9 cellular contexts compared by ENCODE assay signal in the genomic region with DNA sequence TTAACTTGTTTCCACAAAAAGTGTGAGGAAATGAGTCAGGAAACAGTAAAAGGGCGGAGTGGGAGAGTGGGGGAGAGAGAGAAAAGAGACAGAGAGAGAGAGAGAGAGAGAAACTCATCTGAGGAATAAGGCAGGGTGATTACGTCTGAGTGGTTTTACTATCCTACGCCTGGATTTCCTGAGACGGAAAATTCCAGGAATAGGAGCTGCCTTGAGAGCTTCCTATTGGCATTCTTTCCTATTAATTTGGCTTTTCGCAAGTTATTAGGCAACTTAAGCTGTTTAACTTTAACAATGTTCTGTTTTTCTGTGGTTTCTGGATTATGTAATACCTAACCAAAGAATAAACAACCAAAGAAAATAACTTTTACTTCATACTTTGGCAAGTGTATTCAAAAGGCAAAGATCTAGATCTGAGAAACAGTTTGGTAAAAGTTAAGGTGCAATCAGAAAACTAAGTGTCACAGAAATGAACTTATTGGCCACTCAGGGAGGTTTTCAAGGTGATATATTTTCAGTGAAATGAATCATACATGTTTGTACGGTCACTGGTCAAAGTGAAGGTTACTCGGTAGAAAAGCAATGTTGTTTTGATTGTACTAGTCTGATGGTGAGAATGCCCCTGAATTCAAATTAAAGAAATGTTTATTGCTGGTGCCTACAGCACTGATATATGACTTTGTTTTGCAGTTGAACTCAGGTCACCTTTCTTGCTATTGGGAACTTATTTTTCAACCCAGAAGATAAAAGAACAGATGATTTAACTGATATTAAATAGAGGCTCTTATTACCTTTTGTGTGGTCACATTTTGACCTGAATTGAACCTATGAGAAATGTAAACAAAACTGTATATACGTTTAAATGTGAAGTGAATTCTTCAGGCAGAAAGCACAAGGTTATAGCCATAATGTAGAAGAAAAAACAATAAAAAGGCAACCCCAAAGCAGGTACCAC. TPM values are rescaled to one million over a fixed set of nuclear protein-coding genes. Genes with fewer than 3 reads are reported as not detected.
A peak's percentile ranks its signal among the peaks of the same experiment; 100 is the strongest.
DNase-seq lines count a peak whose midpoint lies in the region; ATAC-seq and TF ChIP-seq lines count a peak whose summit lies in the region.
"Had no signal": no experiment of that assay in that cellular context is flagged by ENCODE, and none has a peak within 500 bp of the region (broad histone marks: within the 10 kb centered on the region; RNA-seq: fewer than 3 reads in every experiment).

No MANE protein-coding gene starts in this region.

- CTCF ChIA-PET in AG04449 (lab: Yijun Ruan, JAX) (interaction anchor here (1.2 kb wide), 1 partner anchor 14 kb away, joined by 3 read pairs; no protein-coding TSS in a partner anchor), IMR-90 (lab: Yijun Ruan, JAX) (interaction anchor here (0.6 to 1.1 kb wide), 2 partner anchors 10 to 60 kb away, joined by 3 to 4 read pairs; no protein-coding TSS in a partner anchor)
- CTCF ChIA-PET in activated CD8-positive, alpha-beta T cell treated with anti-CD3 and anti-CD28 coated beads, Interleukin-2, amount 10 ng/mL, durations not matched to agents 7 days and 5 days (lab: Charles Lee), result interaction anchor here (0.9 to 1.8 kb wide), 7 partner anchors 16 to 40 kb away, joined by 3 to 9 read pairs (median 5); a partner anchor contains a TSS

- no peak for TF ChIP-seq POLR2A in IMR-90 (IDR thresholded peaks at IDR 0.05; ENCODE audit: low read depth, low read length)
- no peak for TF ChIP-seq POLR2A in heart left ventricle (IDR thresholded peaks at IDR 0.05)

- H3K27me3 ChIP-seq in IMR-90 (ENCODE audit: control insufficient read depth, insufficient read depth, low read length) (no peaks in the 10 kb centered on the region; the same call in 1 of the 2 replicates), heart left ventricle (no peaks in the 10 kb centered on the region)

- peaks cover 11% of the 10 kb centered on the region for H3K36me3 Mint-ChIP-seq in activated CD8-positive, alpha-beta T cell treated with anti-CD3 and anti-CD28 coated beads, Interleukin-2, amount 10 ng/mL, durations not matched to agents 7 days and 5 days (ENCODE audit: low read depth)

- in situ Hi-C loops in IMR-90 (cut with MboI; ENCODE audit: low sequenced_read_pairs), result no loop called here

- H2AK5ac ChIP-seq in IMR-90 (ENCODE audit: low read depth, low read length), result no peak overlapping the region

- H4K8ac ChIP-seq in IMR-90 (ENCODE audit: low read depth in 2 of 2, low read length in 2 of 2), result no peak overlapping the region

- ATAC-seq in GM19043 (IDR thresholded peaks at IDR 0.05; ENCODE audit: low read depth, unreplicated experiment), result peak; percentile 63
- peak; percentile 76 for ATAC-seq in IMR-90 (ENCODE audit: low read depth)
- no peak for ATAC-seq in activated CD8-positive, alpha-beta T cell treated with anti-CD3 and anti-CD28 coated beads, Interleukin-2, amount 10 ng/mL, durations not matched to agents 7 days and 5 days
- peak; percentile 74 to 96 (median 95) for ATAC-seq in heart left ventricle
- no peak for ATAC-seq in HG03280 (IDR thresholded peaks at IDR 0.05; ENCODE audit: unreplicated experiment)

- no peak overlapping the region for H3K4ac ChIP-seq in IMR-90 (ENCODE audit: low read depth, low read length)

- H4K91ac ChIP-seq in IMR-90 (ENCODE audit: insufficient read depth, low read depth, low read length), result no peak overlapping the region

- WGBS in IMR-90 (ENCODE audit: extremely low coverage in 2 of 2, insufficient read length in 1 of 2), 2 experiments, result 53% methylated on average over 2 of the region's 8 CpGs; no CpG with 5 or more reads in 1 of the 2 experiments
- 35 to 45% (median 43%) methylated on average over 8 of the region's 8 CpGs for WGBS in heart left ventricle, 4 donors

- H2BK5ac ChIP-seq in IMR-90 (ENCODE audit: low read depth, low read length, poor library complexity, severe bottlenecking), result peak overlapping the region; percentile 58

- H3K79me1 ChIP-seq in IMR-90 (ENCODE audit: low read depth in 1 of 2, low read length in 2 of 2), result no peaks in the 10 kb centered on the region

- no peak overlapping the region for H2AFZ ChIP-seq in IMR-90 (replicated peaks; ENCODE audit: low read length, poor library complexity)

- H2BK20ac ChIP-seq in IMR-90 (ENCODE audit: low read depth, low read length), result no peak overlapping the region

- no peak overlapping the region for H3K14ac ChIP-seq in IMR-90 (replicated peaks; ENCODE audit: low read depth, low read length)

- H3K27ac ChIP-seq in IMR-90 (ENCODE audit: insufficient read depth, low read length) (peak overlapping the region; percentile 60; the same call in 1 of the 2 replicates), heart left ventricle (peak overlapping the region; percentile 33 to 91 (median 78)), skin epidermis (peak overlapping the region; percentile 33 to 88 (median 78)), caudate nucleus (ENCODE audit: low read depth, low read length) (no peak overlapping the region)

- H2AK9ac ChIP-seq in IMR-90 (replicated peaks; ENCODE audit: low read depth, low read length, poor library complexity), result no peak overlapping the region

- no peaks in the 10 kb centered on the region for H4K20me1 ChIP-seq in IMR-90 (ENCODE audit: insufficient read depth, low read length)

- no peaks in the 10 kb centered on the region; the same call in 1 of the 2 replicates for H3K9me3 ChIP-seq in IMR-90 (ENCODE audit: control insufficient read depth, insufficient read depth, low read length)
- peaks cover 0 to 3% (median 0%) of the 10 kb centered on the region in 12 donors for H3K9me3 ChIP-seq in heart left ventricle

- peaks cover 30% of the 10 kb centered on the region for H3K4me1 Mint-ChIP-seq in activated CD8-positive, alpha-beta T cell treated with anti-CD3 and anti-CD28 coated beads, Interleukin-2, amount 10 ng/mL, durations not matched to agents 7 days and 5 days (ENCODE audit: low read depth)

- H2BK120ac ChIP-seq in IMR-90 (ENCODE audit: low read depth, low read length), result no peak overlapping the region

- peak overlapping the region; percentile 42 for H3K4me3 Mint-ChIP-seq in activated CD8-positive, alpha-beta T cell treated with anti-CD3 and anti-CD28 coated beads, Interleukin-2, amount 10 ng/mL, durations not matched to agents 7 days and 5 days

- peak overlapping the region; percentile 50 for H3K18ac ChIP-seq in IMR-90 (ENCODE audit: low read depth, low read length)

- peaks cover 9% of the 10 kb centered on the region for H3K4me1 ChIP-seq in IMR-90 (ENCODE audit: control insufficient read depth, insufficient read depth, low read length)
- H3K4me1 ChIP-seq in heart left ventricle, result peaks cover 0 to 56% (median 13%) of the 10 kb centered on the region in 12 donors

- peak; percentile 59 for DNase-seq in AG04449 (ENCODE audit: low read depth, low spot score)
- peak; percentile 86 for DNase-seq in IMR-90
- DNase-seq in activated CD8-positive, alpha-beta T cell treated with anti-CD3 and anti-CD28 coated beads, Interleukin-2, amount 10 ng/mL, durations not matched to agents 7 days and 5 days, result no peak
- DNase-seq in heart left ventricle, result peak in 2 of 5 donors; percentile 27 to 52
- no peak for DNase-seq in caudate nucleus (lab: John Stamatoyannopoulos, UW)

- H3K4me3 ChIP-seq in AG04449 (ENCODE audit: low read depth, low read length) (no peak overlapping the region), IMR-90 (ENCODE audit: insufficient read depth, low read depth, low read length) (no peak overlapping the region), heart left ventricle (peak overlapping the region in 8 of 12 donors; percentile 0 to 35 (median 16)), skin epidermis (no peak overlapping the region)

- POLR2A ChIA-PET in AG04449 (lab: Yijun Ruan, JAX) (interaction anchor here (0.9 kb wide), 1 partner anchor 13 kb away, joined by 3 read pairs; no protein-coding TSS in a partner anchor), IMR-90 (lab: Charles Lee; ENCODE audit: unreplicated experiment) (no interaction called here)
- POLR2A ChIA-PET in activated CD8-positive, alpha-beta T cell treated with anti-CD3 and anti-CD28 coated beads, Interleukin-2, amount 10 ng/mL, durations not matched to agents 7 days and 5 days (lab: Charles Lee), result interaction anchor here (1.0 to 2.9 kb wide), 5 partner anchors 13 to 40 kb away, joined by 3 to 18 read pairs (median 4); a partner anchor contains a TSS

- peaks cover 6% of the 10 kb centered on the region for H3K9me3 Mint-ChIP-seq in activated CD8-positive, alpha-beta T cell treated with anti-CD3 and anti-CD28 coated beads, Interleukin-2, amount 10 ng/mL, durations not matched to agents 7 days and 5 days (ENCODE audit: insufficient read depth)

- H3K36me3 ChIP-seq in IMR-90 (ENCODE audit: control insufficient read depth, insufficient read depth, low read length), result no peaks in the 10 kb centered on the region
- no peaks in the 10 kb centered on the region for H3K36me3 ChIP-seq in heart left ventricle

- H3K9me1 ChIP-seq in IMR-90 (ENCODE audit: insufficient read depth, low read length), result peaks cover 3% of the 10 kb centered on the region; the same call in 1 of the 2 replicates

- H3K56ac ChIP-seq in IMR-90 (ENCODE audit: extremely low read depth, insufficient read depth, low read length), result no peak overlapping the region

- H3K4me2 ChIP-seq in IMR-90 (ENCODE audit: low read depth, low read length), result peak overlapping the region; percentile 78

- dilution Hi-C loops in IMR-90 (cut with HindIII; ENCODE audit: low sequenced_read_pairs, unreplicated experiment), result no loop called here

- H4K5ac ChIP-seq in IMR-90 (ENCODE audit: low read depth, low read length), result peak overlapping the region; percentile 49; the same call in 1 of the 2 replicates

- no peak overlapping the region for H3K23ac ChIP-seq in IMR-90 (ENCODE audit: low read depth, low read length)

- peak overlapping the region; percentile 21; the same call in 1 of the 2 replicates for H3K9ac ChIP-seq in IMR-90 (ENCODE audit: low read depth, low read length)

- no peak for TF ChIP-seq RAD21 in IMR-90 (IDR thresholded peaks at IDR 0.05; ENCODE audit: low read length)

- no peaks in the 10 kb centered on the region for H3K27me3 Mint-ChIP-seq in activated CD8-positive, alpha-beta T cell treated with anti-CD3 and anti-CD28 coated beads, Interleukin-2, amount 10 ng/mL, durations not matched to agents 7 days and 5 days (ENCODE audit: low read depth)

- intact Hi-C loops in IMR-90 (cut with micrococcal nuclease), result loop anchor here (1.0 kb wide), 1 partner anchor 73 kb away; no protein-coding TSS in a partner anchor
- intact Hi-C loops in heart left ventricle (cut with DNase I), result loop anchor here in 1 of 10 donors (2.0 kb wide), 1 partner anchor 22 kb away; no protein-coding TSS in a partner anchor

- TF ChIP-seq CTCF in AG04449 (IDR thresholded peaks at IDR 0.05; ENCODE audit: insufficient read depth, low read length, missing control alignments) (no peak), IMR-90 (conservative IDR thresholded peaks at IDR 0.05; ENCODE audit: low read depth, low read length) (no peak), heart left ventricle (IDR thresholded peaks at IDR 0.05) (no peak)

- H2BK15ac ChIP-seq in IMR-90 (ENCODE audit: low read depth, low read length), result no peak overlapping the region; the same call in 2 of the 3 replicates

- BruUV-seq in IMR-90 (replicated peaks; lab: Mats Ljungman, UMichigan), result no TSS peak

- H3K27ac Mint-ChIP-seq in activated CD8-positive, alpha-beta T cell treated with anti-CD3 and anti-CD28 coated beads, Interleukin-2, amount 10 ng/mL, durations not matched to agents 7 days and 5 days, result peak overlapping the region; percentile 69

RNA-seq across cellular contexts. Expression of a gene that starts 39.9 kb away (rescaled TPM):
- 1.1 and 1.3 TPM in 2 replicates for total RNA-seq in IMR-90 (2012; rRNA removed)
- 0.63 and 0.79 TPM in 2 replicates for polyA plus RNA-seq in IMR-90 (2012; rRNA removed)
- polyA plus RNA-seq in IMR-90 (2012; cell fraction: cytosol; rRNA removed), result 0.62 and 0.92 TPM in 2 replicates
- 0.30 and 0.40 TPM in 2 replicates for polyA plus RNA-seq in IMR-90 (2012; cell fraction: nucleus; rRNA removed; ENCODE audit: low replicate concordance)
- total RNA-seq in activated CD8-positive, alpha-beta T cell treated with anti-CD3 and anti-CD28 coated beads, Interleukin-2, amount 10 ng/mL, durations not matched to agents 7 days and 5 days, result 100 to 1,000 TPM; 106 to 108 TPM
- 10 to 100 TPM in 8 of 9 donors, 1 to 10 TPM in 1; 7.0 to 80.4 (median 22.4) TPM for total RNA-seq in heart left ventricle
- polyA plus RNA-seq in heart left ventricle, result 10 to 100 TPM; 15.2 to 18.3 TPM
- polyA plus RNA-seq: neural cell had no signal

Comparison
In these comparisons a context has a peak if more than half of its experiments do, and no peak if none do; other contexts are left out.
1. DNase-seq: peak in AG04449 (single experiment) and IMR-90 (single experiment); none in activated CD8-positive, alpha-beta T cell treated with anti-CD3 and anti-CD28 coated beads, Interleukin-2, amount 10 ng/mL, durations not matched to agents 7 days and 5 days (single experiment) and caudate nucleus (0 of 61).
2. H3K4me3 ChIP-seq: peak in heart left ventricle (8 of 12); none in AG04449 (single experiment), IMR-90 (single experiment) and skin epidermis (0 of 7).
3. ATAC-seq: peak in GM19043 (single experiment), IMR-90 (single experiment) and heart left ventricle (4 of 4); none in activated CD8-positive, alpha-beta T cell treated with anti-CD3 and anti-CD28 coated beads, Interleukin-2, amount 10 ng/mL, durations not matched to agents 7 days and 5 days (single experiment) and HG03280 (single experiment).